ENCODE assay signal across 1 cellular context in genomic region chr16:76926042-76926441, GRCh38.
TF ChIP-seq lines count a peak whose summit lies in the region.

No MANE protein-coding gene starts in this region.

TF ChIP-seq in A549, 52 proteins besides CTCF, POLR2A, EP300 and RAD21 (continued from another document):
- TF ChIP-seq, protein P1, sequence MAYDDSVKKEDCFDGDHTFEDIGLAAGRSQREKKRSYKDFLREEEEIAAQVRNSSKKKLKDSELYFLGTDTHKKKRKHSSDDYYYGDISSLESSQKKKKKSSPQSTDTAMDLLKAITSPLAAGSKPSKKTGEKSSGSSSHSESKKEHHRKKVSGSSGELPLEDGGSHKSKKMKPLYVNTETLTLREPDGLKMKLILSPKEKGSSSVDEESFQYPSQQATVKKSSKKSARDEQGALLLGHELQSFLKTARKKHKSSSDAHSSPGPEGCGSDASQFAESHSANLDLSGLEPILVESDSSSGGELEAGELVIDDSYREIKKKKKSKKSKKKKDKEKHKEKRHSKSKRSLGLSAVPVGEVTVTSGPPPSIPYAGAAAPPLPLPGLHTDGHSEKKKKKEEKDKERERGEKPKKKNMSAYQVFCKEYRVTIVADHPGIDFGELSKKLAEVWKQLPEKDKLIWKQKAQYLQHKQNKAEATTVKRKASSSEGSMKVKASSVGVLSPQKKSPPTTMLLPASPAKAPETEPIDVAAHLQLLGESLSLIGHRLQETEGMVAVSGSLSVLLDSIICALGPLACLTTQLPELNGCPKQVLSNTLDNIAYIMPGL (CRISPR knock-in tag; IDR thresholded peaks at IDR 0.05; ENCODE audit: borderline replicate concordance) = no peak
- no peak for TF ChIP-seq ESRRA (IDR thresholded peaks at IDR 0.05; ENCODE audit: borderline replicate concordance, low read length)
- no peak for TF ChIP-seq HOXB5 (CRISPR knock-in tag; IDR thresholded peaks at IDR 0.05)
- no peak for TF ChIP-seq SMC3 (IDR thresholded peaks at IDR 0.05)
- TF ChIP-seq, protein P2, sequence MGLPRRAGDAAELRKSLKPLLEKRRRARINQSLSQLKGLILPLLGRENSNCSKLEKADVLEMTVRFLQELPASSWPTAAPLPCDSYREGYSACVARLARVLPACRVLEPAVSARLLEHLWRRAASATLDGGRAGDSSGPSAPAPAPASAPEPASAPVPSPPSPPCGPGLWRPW (IDR thresholded peaks at IDR 0.05) = no peak
- TF ChIP-seq, protein P3, sequence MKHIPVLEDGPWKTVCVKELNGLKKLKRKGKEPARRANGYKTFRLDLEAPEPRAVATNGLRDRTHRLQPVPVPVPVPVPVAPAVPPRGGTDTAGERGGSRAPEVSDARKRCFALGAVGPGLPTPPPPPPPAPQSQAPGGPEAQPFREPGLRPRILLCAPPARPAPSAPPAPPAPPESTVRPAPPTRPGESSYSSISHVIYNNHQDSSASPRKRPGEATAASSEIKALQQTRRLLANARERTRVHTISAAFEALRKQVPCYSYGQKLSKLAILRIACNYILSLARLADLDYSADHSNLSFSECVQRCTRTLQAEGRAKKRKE (CRISPR knock-in tag; IDR thresholded peaks at IDR 0.05; ENCODE audit: low read depth) = no peak
- no peak for TF ChIP-seq RNF2 (IDR thresholded peaks at IDR 0.05; ENCODE audit: borderline replicate concordance, low read depth)
- no peak for TF ChIP-seq FOSB (CRISPR knock-in tag; IDR thresholded peaks at IDR 0.05)
- no peak for TF ChIP-seq RCOR1 (IDR thresholded peaks at IDR 0.05; ENCODE audit: low read depth, low read length)
- no peak for TF ChIP-seq PHF8 (IDR thresholded peaks at IDR 0.05; ENCODE audit: borderline replicate concordance, low read depth)
- no peak for TF ChIP-seq CEBPB (IDR thresholded peaks at IDR 0.05)
- TF ChIP-seq CHD2 (IDR thresholded peaks at IDR 0.05; ENCODE audit: low read length, partially characterized antibody) = no peak
TF ChIP-seq in A549: peak in this region for 0.
